22 cellular contexts compared by ENCODE assay signal in genomic region chr16:23512168-23512695, GRCh38.
"Had no signal": no experiment of that assay in that cellular context is flagged by ENCODE, and none has a peak within 500 bp of the region (broad histone marks: within the 10 kb centered on the region; RNA-seq: fewer than 3 reads in every experiment).

No MANE protein-coding gene starts in this region.

- H3K36me3 ChIP-seq: prostate gland had no signal

- DNase-seq: activated CD4-positive, alpha-beta memory T cell treated with anti-CD3 and anti-CD28 coated beads, Interleukin-2, amount 10 ng/mL, durations not matched to agents 7 days and 5 days; activated CD4-positive, alpha-beta T cell treated with anti-CD3 and anti-CD28 coated beads, Interleukin-2, amount 10 ng/mL, durations not matched to agents 24 days and 14 days; activated CD4-positive, CD25-positive, alpha-beta regulatory T cell; activated effector memory CD4-positive, alpha-beta T cell treated with anti-CD3 and anti-CD28 coated beads, Interleukin-2, amount 50 U/mL, for 16 hours; activated naive CD4-positive, alpha-beta T cell treated with anti-CD3 and anti-CD28 coated beads, Interleukin-2, amount 50 U/mL, for 16 hours; activated T-cell treated with anti-CD3 and anti-CD28 coated beads, Interleukin-2, amount 50 U/mL, for 72 hours; anterior cingulate cortex; body of pancreas; central memory CD4-positive, alpha-beta T cell; dermis blood vessel endothelial cell; effector CD8-positive, alpha-beta T cell; foreskin melanocyte; immature natural killer cell; kidney glomerular epithelial cell; left lung; naive thymus-derived CD8-positive, alpha-beta T cell; stimulated activated CD4-positive, alpha-beta T cell treated with anti-CD3 and anti-CD28 coated beads, Interleukin-4, amount 100 ng/mL, for 4 hours; stimulated activated naive CD8-positive, alpha-beta T cell treated with anti-CD3 and anti-CD28 coated beads, Interleukin-15, Interleukin-2, amounts not matched to agents 100 U/mL and 50 U/mL, for 24 hours; T-helper 9 cell had no signal

- H3K27ac ChIP-seq: body of pancreas, left lung, prostate gland had no signal

- ATAC-seq: activated T-cell treated with anti-CD3 and anti-CD28 coated beads, Interleukin-2, amount 50 U/mL, for 72 hours; body of pancreas; esophagus mucosa; left lung; naive thymus-derived CD8-positive, alpha-beta T cell; stimulated activated naive CD8-positive, alpha-beta T cell treated with anti-CD3 and anti-CD28 coated beads, Interleukin-15, Interleukin-2, amounts not matched to agents 100 U/mL and 50 U/mL, for 24 hours had no signal

- H3K27me3 ChIP-seq: body of pancreas, left lung had no signal

- H3K4me3 ChIP-seq: body of pancreas, left lung, lung, prostate gland had no signal

- H3K9me3 Mint-ChIP-seq: activated CD4-positive, alpha-beta memory T cell treated with anti-CD3 and anti-CD28 coated beads, Interleukin-2, amount 10 ng/mL, durations not matched to agents 7 days and 5 days; activated CD4-positive, alpha-beta T cell treated with anti-CD3 and anti-CD28 coated beads, Interleukin-2, amount 10 ng/mL, durations not matched to agents 24 days and 14 days; immature natural killer cell; naive thymus-derived CD8-positive, alpha-beta T cell had no signal

- H3K27me3 Mint-ChIP-seq: activated CD4-positive, alpha-beta memory T cell treated with anti-CD3 and anti-CD28 coated beads, Interleukin-2, amount 10 ng/mL, durations not matched to agents 7 days and 5 days; activated CD4-positive, alpha-beta T cell treated with anti-CD3 and anti-CD28 coated beads, Interleukin-2, amount 10 ng/mL, durations not matched to agents 24 days and 14 days; naive thymus-derived CD8-positive, alpha-beta T cell had no signal

- H3K9me3 ChIP-seq: body of pancreas, left lung, prostate gland had no signal

- H3K36me3 Mint-ChIP-seq: immature natural killer cell; naive thymus-derived CD8-positive, alpha-beta T cell had no signal

- H3K27ac Mint-ChIP-seq: activated T-cell treated with anti-CD3 and anti-CD28 coated beads, Interleukin-2, amount 50 U/mL, for 72 hours had no signal
